18 cellular contexts compared by ENCODE assay signal in genomic region chr21:31248598-31248997, GRCh38.
A peak's percentile ranks its signal among the peaks of the same experiment; 100 is the strongest.
DNase-seq lines count a peak whose midpoint lies in the region; TF ChIP-seq lines count a peak whose summit lies in the region.
"Had no signal": no experiment of that assay in that cellular context is flagged by ENCODE, and none has a peak within 500 bp of the region (broad histone marks: within the 10 kb centered on the region; RNA-seq: fewer than 3 reads in every experiment).

No MANE protein-coding gene starts in this region.

- no peak overlapping the region for H3K27ac Mint-ChIP-seq in activated T-cell treated with anti-CD3 and anti-CD28 coated beads, Interleukin-2, amount 50 U/mL, for 24 hours
- H3K27ac Mint-ChIP-seq: activated CD4-positive, alpha-beta memory T cell treated with anti-CD3 and anti-CD28 coated beads, Interleukin-2, amount 10 ng/mL, durations not matched to agents 7 days and 5 days; B cell had no signal

- no peaks in the 10 kb centered on the region for H3K27me3 Mint-ChIP-seq in activated T-cell treated with anti-CD3 and anti-CD28 coated beads, Interleukin-2, amount 50 U/mL, for 24 hours
- H3K27me3 Mint-ChIP-seq: activated CD4-positive, alpha-beta memory T cell treated with anti-CD3 and anti-CD28 coated beads, Interleukin-2, amount 10 ng/mL, durations not matched to agents 7 days and 5 days; B cell had no signal

- no peak overlapping the region for H3K4me3 Mint-ChIP-seq in activated T-cell treated with anti-CD3 and anti-CD28 coated beads, Interleukin-2, amount 50 U/mL, for 24 hours
- H3K4me3 Mint-ChIP-seq: activated CD4-positive, alpha-beta memory T cell treated with anti-CD3 and anti-CD28 coated beads, Interleukin-2, amount 10 ng/mL, durations not matched to agents 7 days and 5 days; B cell had no signal

- H3K27me3 ChIP-seq in SJSA1 (replicated peaks) (no peaks in the 10 kb centered on the region), osteoblast (ENCODE audit: insufficient read depth, low read length) (no peaks in the 10 kb centered on the region)
- H3K27me3 ChIP-seq: ovary, testis had no signal

- H2AFZ ChIP-seq in osteoblast (ENCODE audit: low read length): no peak overlapping the region

- no peaks in the 10 kb centered on the region for H3K79me2 ChIP-seq in osteoblast (ENCODE audit: insufficient read depth, low read length)

- no peak overlapping the region for H3K4me3 ChIP-seq in SJSA1
- H3K4me3 ChIP-seq in osteoblast (ENCODE audit: insufficient read depth, low read length): no peak overlapping the region
- H3K4me3 ChIP-seq: ovary, testis had no signal

- no peak for TF ChIP-seq CTCF in osteoblast (IDR thresholded peaks at IDR 0.05; ENCODE audit: extremely low read depth, low read depth, low read length)

- H3K36me3 ChIP-seq in SJSA1: peaks cover 10% of the 10 kb centered on the region; the same call in 1 of the 2 replicates
- H3K36me3 ChIP-seq in osteoblast (ENCODE audit: insufficient read depth, low read length): no peaks in the 10 kb centered on the region
- H3K36me3 ChIP-seq: ovary had no signal

- peaks cover 7% of the 10 kb centered on the region for H3K9me3 Mint-ChIP-seq in activated T-cell treated with anti-CD3 and anti-CD28 coated beads, Interleukin-2, amount 50 U/mL, for 24 hours

- H3K27ac ChIP-seq in SJSA1 (no peak overlapping the region), osteoblast (ENCODE audit: low read depth, low read length) (no peak overlapping the region)
- H3K27ac ChIP-seq: ovary, testis had no signal

- no peak overlapping the region for H3K4me2 ChIP-seq in osteoblast (ENCODE audit: insufficient read depth, low read length)

- peak; percentile 24 for DNase-seq in H4 (ENCODE audit: low spot score)
- peak; percentile 34 to 51 for DNase-seq in SJSA1 (ENCODE audit: low read depth in 1 of 2, low spot score in 2 of 2)
- DNase-seq in fibroblast of gingiva (ENCODE audit: low read depth): peak; percentile 16
- peak; percentile 88 for DNase-seq in osteoblast (ENCODE audit: insufficient read length, low spot score, missing footprints)
- DNase-seq in inferior parietal cortex (ENCODE audit: extremely low spot score): no peak
- no peak for DNase-seq in activated T-cell treated with anti-CD3 and anti-CD28 coated beads, Interleukin-2, amount 50 U/mL, for 24 hours
- DNase-seq in pons (ENCODE audit: low spot score): no peak
- DNase-seq in stimulated activated CD4-positive, alpha-beta T cell treated with anti-CD3 and anti-CD28 coated beads, Interleukin-4, amount 100 ng/mL, for 24 hours: no peak
- DNase-seq: activated CD4-positive, alpha-beta memory T cell treated with anti-CD3 and anti-CD28 coated beads, Interleukin-2, amount 10 ng/mL, durations not matched to agents 7 days and 5 days; GOT3; hippocampal formation; left colon; MM.1S; NCI-H187 treated with DMSO at 0.1 percent for 48 hours; NCI-H524; ovary; testis had no signal

- H3K9me3 ChIP-seq in SJSA1 (replicated peaks): 0 out of 2 replicates have a peak, but pooled peaks cover 6% of the 10 kb centered on the region
- H3K9me3 ChIP-seq in osteoblast (ENCODE audit: low read depth, low read length): peaks cover 3% of the 10 kb centered on the region
- H3K9me3 ChIP-seq: ovary, testis had no signal

- H3K4me1 ChIP-seq in SJSA1 (replicated peaks): peaks cover 8% of the 10 kb centered on the region
- H3K4me1 ChIP-seq in osteoblast (ENCODE audit: insufficient read depth, low read length): peaks cover 2% of the 10 kb centered on the region

- no peaks in the 10 kb centered on the region for H3K4me1 Mint-ChIP-seq in activated T-cell treated with anti-CD3 and anti-CD28 coated beads, Interleukin-2, amount 50 U/mL, for 24 hours (ENCODE audit: low read depth)
- H3K4me1 Mint-ChIP-seq: B cell had no signal

- no peaks in the 10 kb centered on the region for H4K20me1 ChIP-seq in osteoblast (ENCODE audit: insufficient read depth, low read length)

- peaks cover 76% of the 10 kb centered on the region for H3K36me3 Mint-ChIP-seq in activated T-cell treated with anti-CD3 and anti-CD28 coated beads, Interleukin-2, amount 50 U/mL, for 24 hours (ENCODE audit: low read depth)

Comparison
In these comparisons a context has a peak if more than half of its experiments do, and no peak if none do; other contexts are left out.
1. DNase-seq: peak in H4 (single experiment), SJSA1 (2 of 2), fibroblast of gingiva (single experiment) and osteoblast (single experiment); none in inferior parietal cortex (single experiment), activated T-cell treated with anti-CD3 and anti-CD28 coated beads, Interleukin-2, amount 50 U/mL, for 24 hours (single experiment), pons (single experiment) and stimulated activated CD4-positive, alpha-beta T cell treated with anti-CD3 and anti-CD28 coated beads, Interleukin-4, amount 100 ng/mL, for 24 hours (single experiment).